Comparison of ENCODE assay signal across 14 cellular contexts in genomic region chr7:79692015-79692414, GRCh38.
A peak's percentile ranks its signal among the peaks of the same experiment; 100 is the strongest.
DNase-seq lines count a peak whose midpoint lies in the region; ATAC-seq and TF ChIP-seq lines count a peak whose summit lies in the region.
"Had no signal": no experiment of that assay in that cellular context is flagged by ENCODE, and none has a peak within 500 bp of the region (broad histone marks: within the 10 kb centered on the region; RNA-seq: fewer than 3 reads in every experiment).

No MANE protein-coding gene starts in this region.

- TF ChIP-seq EP300 in ovary (IDR thresholded peaks at IDR 0.05): no peak

- no peaks in the 10 kb centered on the region for H3K9me2 ChIP-seq in PC-3 (replicated peaks; ENCODE audit: low read length)

- TF ChIP-seq CTCF in PC-3 (conservative IDR thresholded peaks at IDR 0.05; ENCODE audit: low read depth, low read length) (no peak), epithelial cell of esophagus (IDR thresholded peaks at IDR 0.05; ENCODE audit: insufficient read depth, low read depth, low read length, missing control alignments) (no peak), osteoblast (IDR thresholded peaks at IDR 0.05; ENCODE audit: extremely low read depth, low read depth, low read length) (no peak), ovary (IDR thresholded peaks at IDR 0.05) (no peak), spleen (IDR thresholded peaks at IDR 0.05 in 8 of 11, conservative IDR thresholded peaks at IDR 0.05 in 3 of 11) (no peak)

- 65 to 90% (median 80%) methylated on average over 3 of the region's 3 CpGs for WGBS in ovary, 3 donors
- 67 to 89% (median 79%) methylated on average over 3 of the region's 3 CpGs for WGBS in spleen, 5 donors

- CTCF ChIA-PET in PC-3 (lab: Charles Lee): interaction anchor here (0.6 kb wide), 1 partner anchor 17 kb away, joined by 3 read pairs; no protein-coding TSS in a partner anchor

- H4K20me1 ChIP-seq in PC-3 (ENCODE audit: low read length): no peaks in the 10 kb centered on the region
- H4K20me1 ChIP-seq in osteoblast (ENCODE audit: insufficient read depth, low read length): no peaks in the 10 kb centered on the region

- peak; percentile 80 for ATAC-seq in PC-3
- ATAC-seq: Right ventricle myocardium inferior had no signal

- DNase-seq in EH (ENCODE audit: low read depth): peak; percentile 84
- DNase-seq in PC-3: peak; percentile 71
- DNase-seq in epithelial cell of esophagus (ENCODE audit: low read depth): peak; percentile 97
- DNase-seq in osteoblast (ENCODE audit: insufficient read length, low spot score, missing footprints): peak; percentile 89
- no peak for DNase-seq in ovary
- DNase-seq in spleen: no peak
- DNase-seq in DMS 273 (lab: John Stamatoyannopoulos, UW; ENCODE audit: unreplicated experiment): no peak
- DNase-seq in head of caudate nucleus: no peak
- DNase-seq: activated CD8-positive, alpha-beta memory T cell treated with anti-CD3 and anti-CD28 coated beads, Interleukin-2, amount 50 U/mL, for 4 hours; aorta; Caco-2; stimulated activated CD4-positive, alpha-beta T cell treated with anti-CD3 and anti-CD28 coated beads, Interleukin-4, amount 100 ng/mL, for 24 hours; stomach had no signal

- TF ChIP-seq POLR2A in ovary (IDR thresholded peaks at IDR 0.05) (no peak), spleen (IDR thresholded peaks at IDR 0.05) (no peak)

- BruUV-seq in PC-3 (replicated peaks; lab: Mats Ljungman, UMichigan): no TSS peak

- 0 out of 2 replicates have a peak overlapping the region, but pooled peaks have one; percentile 6 for H3K27ac ChIP-seq in PC-3 (ENCODE audit: low read length)
- H3K27ac ChIP-seq in osteoblast (ENCODE audit: low read depth, low read length): no peak overlapping the region
- H3K27ac ChIP-seq in ovary: no peak overlapping the region
- H3K27ac ChIP-seq in spleen: no peak overlapping the region
- H3K27ac ChIP-seq: stomach had no signal

- H3K27me3 ChIP-seq in PC-3 (ENCODE audit: low read length): no peaks in the 10 kb centered on the region
- H3K27me3 ChIP-seq in osteoblast (ENCODE audit: insufficient read depth, low read length): no peaks in the 10 kb centered on the region
- no peaks in the 10 kb centered on the region for H3K27me3 ChIP-seq in ovary
- no peaks in the 10 kb centered on the region for H3K27me3 ChIP-seq in spleen (replicated peaks in 1 of 7)
- H3K27me3 ChIP-seq: stomach had no signal

- no peaks in the 10 kb centered on the region for H3F3A ChIP-seq in PC-3 (ENCODE audit: low read length, unreplicated experiment)

- H3K9me3 ChIP-seq in PC-3 (ENCODE audit: low read length) (no peaks in the 10 kb centered on the region), osteoblast (ENCODE audit: low read depth, low read length) (no peaks in the 10 kb centered on the region), ovary (no peaks in the 10 kb centered on the region), spleen (peaks cover 0 to 7% (median 2%) of the 10 kb centered on the region in 8 donors)
- H3K9me3 ChIP-seq: Caco-2, stomach had no signal

- H3K4me2 ChIP-seq in PC-3 (ENCODE audit: low read length): no peak overlapping the region
- no peak overlapping the region for H3K4me2 ChIP-seq in osteoblast (ENCODE audit: insufficient read depth, low read length)

- no peak overlapping the region for H3K4me3 ChIP-seq in PC-3 (ENCODE audit: low read length)
- no peak overlapping the region for H3K4me3 ChIP-seq in epithelial cell of esophagus (ENCODE audit: low read length)
- no peak overlapping the region for H3K4me3 ChIP-seq in osteoblast (ENCODE audit: insufficient read depth, low read length)
- H3K4me3 ChIP-seq in ovary: no peak overlapping the region
- no peak overlapping the region for H3K4me3 ChIP-seq in spleen
- H3K4me3 ChIP-seq: stomach had no signal

- H3K9ac ChIP-seq in PC-3 (ENCODE audit: low read length): no peak overlapping the region

- peaks cover 5% of the 10 kb centered on the region; the same call in 1 of the 2 replicates for H3K4me1 ChIP-seq in PC-3 (ENCODE audit: insufficient read depth, low read length)
- peaks cover 5% of the 10 kb centered on the region for H3K4me1 ChIP-seq in osteoblast (ENCODE audit: insufficient read depth, low read length)
- no peaks in the 10 kb centered on the region for H3K4me1 ChIP-seq in ovary (ENCODE audit: insufficient read depth)
- no peaks in the 10 kb centered on the region for H3K4me1 ChIP-seq in spleen
- H3K4me1 ChIP-seq: stomach had no signal

- no peak overlapping the region for H2AFZ ChIP-seq in PC-3 (ENCODE audit: low read length)
- peak overlapping the region; percentile 34 for H2AFZ ChIP-seq in osteoblast (ENCODE audit: low read length)

- POLR2A ChIA-PET in PC-3 (lab: Charles Lee; ENCODE audit: unreplicated experiment): no interaction called here

- no peaks in the 10 kb centered on the region for H3K79me2 ChIP-seq in PC-3 (ENCODE audit: low read length)
- H3K79me2 ChIP-seq in osteoblast (ENCODE audit: insufficient read depth, low read length): no peaks in the 10 kb centered on the region

- intact Hi-C loops in PC-3 (cut with micrococcal nuclease): no loop called here
- intact Hi-C loops in ovary (cut with DNase I): no loop called here
- intact Hi-C loops in spleen (cut with DNase I; ENCODE audit: low total_unique reads): no loop called here
- intact Hi-C loops in head of caudate nucleus (cut with DNase I): no loop called here

- H3K36me3 ChIP-seq in PC-3 (ENCODE audit: low read depth, low read length) (no peaks in the 10 kb centered on the region), osteoblast (ENCODE audit: insufficient read depth, low read length) (no peaks in the 10 kb centered on the region), ovary (no peaks in the 10 kb centered on the region), spleen (no peaks in the 10 kb centered on the region)
- H3K36me3 ChIP-seq: stomach had no signal

Comparison
In these comparisons a context has a peak if more than half of its experiments do, and no peak if none do; other contexts are left out.
1. DNase-seq: peak in EH (single experiment), PC-3 (single experiment), epithelial cell of esophagus (single experiment) and osteoblast (single experiment); none in ovary (0 of 5), spleen (single experiment), DMS 273 (single experiment) and head of caudate nucleus (0 of 42).